28 cellular contexts compared by ENCODE assay signal in genomic region chr1:40892354-40892753, GRCh38.
"Had no signal": no experiment of that assay in that cellular context is flagged by ENCODE, and none has a peak within 500 bp of the region (broad histone marks: within the 10 kb centered on the region; RNA-seq: fewer than 3 reads in every experiment).

No MANE protein-coding gene starts in this region.

- H3K36me3 ChIP-seq: neural progenitor cell, ovary, spleen, suprapubic skin, tibial artery, transverse colon, upper lobe of right lung, uterus had no signal

- H3K79me2 ChIP-seq: parathyroid adenoma had no signal

- H3K27me3 ChIP-seq: neural progenitor cell, ovary, spleen, suprapubic skin, testis, tibial artery, transverse colon, upper lobe of right lung, uterus had no signal

- ATAC-seq: natural killer cell; psoas muscle; right cardiac atrium; sciatic nerve; stimulated activated memory B cell treated with anti-CD40 and anti-IgM and Interleukin-4, amounts not matched to agents 10 μg/mL and 1 μg/mL and 100 μg/mL, for 72 hours; stimulated activated naive CD8-positive, alpha-beta T cell treated with anti-CD3 and anti-CD28 coated beads, Interleukin-15, amount 100 ng/mL, for 72 hours; stimulated activated naive CD8-positive, alpha-beta T cell treated with anti-CD3 and anti-CD28 coated beads, Interleukin-15, Interleukin-2, amounts not matched to agents 100 U/mL and 50 U/mL, for 24 hours; upper lobe of right lung had no signal

- H3K9me3 ChIP-seq: psoas muscle, testis, upper lobe of right lung had no signal

- H3K9ac ChIP-seq: neural progenitor cell, parathyroid adenoma had no signal

- H3K27ac ChIP-seq: neural progenitor cell, ovary, parathyroid adenoma, psoas muscle, skin epidermis, spleen, suprapubic skin, testis, tibial artery, transverse colon, upper lobe of right lung, uterus had no signal

- H3K4me3 ChIP-seq: neural progenitor cell, ovary, psoas muscle, skin epidermis, smooth muscle cell, spleen, suprapubic skin, testis, tibial artery, transverse colon, upper lobe of right lung, uterus had no signal

- H3K4me1 ChIP-seq: neural progenitor cell, parathyroid adenoma, psoas muscle, testis, transverse colon, upper lobe of right lung, uterus had no signal

- H3K4me2 ChIP-seq: neural progenitor cell, smooth muscle cell had no signal

- H2AFZ ChIP-seq: neural progenitor cell, parathyroid adenoma had no signal

- DNase-seq: natural killer cell; occipital lobe; ovary; posterior cingulate gyrus; psoas muscle; right cardiac atrium; spleen; stimulated activated CD4-positive, alpha-beta T cell treated with anti-CD3 and anti-CD28 coated beads, Interleukin-12 subunit alpha, Interleukin-12 subunit beta, amount 100 ng/mL, for 4 hours; stimulated activated CD4-positive, alpha-beta T cell treated with anti-CD3 and anti-CD28 coated beads, Interleukin-1b, Interleukin-23, amount 100 ng/mL, for 48 hours; stimulated activated CD4-positive, alpha-beta T cell treated with anti-CD3 and anti-CD28 coated beads, Interleukin-4, amount 100 ng/mL, for 1 hour; stimulated activated CD4-positive, alpha-beta T cell treated with anti-CD3 and anti-CD28 coated beads, Interleukin-4, amount 100 ng/mL, for 4 hours; stimulated activated CD8-positive, alpha-beta memory T cell treated with anti-CD3 and anti-CD28 coated beads, Interleukin-4, amount 100 ng/mL, for 48 hours; stimulated activated naive CD4-positive, alpha-beta T cell; stimulated activated naive CD8-positive, alpha-beta T cell treated with anti-CD3 and anti-CD28 coated beads, Interleukin-15, amount 100 ng/mL, for 72 hours; stimulated activated naive CD8-positive, alpha-beta T cell treated with anti-CD3 and anti-CD28 coated beads, Interleukin-15, Interleukin-2, amounts not matched to agents 100 U/mL and 50 U/mL, for 24 hours; substantia nigra; testis; tibial artery; transverse colon; upper lobe of right lung; uterus had no signal
